11 cellular contexts compared by ENCODE assay signal in the genomic region with DNA sequence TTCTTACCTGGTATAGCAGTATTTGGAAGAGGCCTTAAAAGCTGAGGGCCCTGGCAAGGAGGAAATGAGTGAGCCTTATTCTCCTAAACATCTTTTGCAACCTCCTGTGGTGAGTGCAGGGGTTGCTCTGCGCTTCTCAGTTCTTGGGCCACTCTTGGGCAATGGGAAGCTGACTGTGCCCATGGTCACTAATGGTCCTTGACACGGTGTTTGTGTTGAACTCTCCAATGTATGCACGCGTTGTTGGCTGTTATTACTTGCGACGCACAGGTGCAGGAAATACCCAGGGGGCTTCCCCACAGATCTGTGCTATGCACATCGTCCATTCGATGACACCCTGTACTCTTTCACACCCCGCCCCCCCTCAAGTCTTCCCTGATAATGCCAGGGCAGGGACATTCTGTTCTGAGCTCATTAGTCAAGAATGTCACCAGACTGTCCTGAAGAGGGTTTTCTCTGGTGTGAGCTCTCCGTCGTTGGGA.
DNase-seq lines count a peak whose midpoint lies in the region; ATAC-seq and TF ChIP-seq lines count a peak whose summit lies in the region.
"Had no signal": no experiment of that assay in that cellular context is flagged by ENCODE, and none has a peak within 500 bp of the region (broad histone marks: within the 10 kb centered on the region; RNA-seq: fewer than 3 reads in every experiment).

No MANE protein-coding gene starts in this region.

- H3K27ac Mint-ChIP-seq in naive B cell = no peak overlapping the region
- H3K27ac Mint-ChIP-seq: dendritic cell treated with granulocyte-macrophage colony-stimulating factor and Interleukin-4, amounts not matched to agents 40 ng/mL and 50 ng/mL, for 4 days had no signal

- peak; percentile 81 for ATAC-seq in GM18520 (IDR thresholded peaks at IDR 0.05; ENCODE audit: unreplicated experiment)
- ATAC-seq in GM21786 (IDR thresholded peaks at IDR 0.05; ENCODE audit: unreplicated experiment) = peak; percentile 76
- peak; percentile 71 to 88 for ATAC-seq in naive B cell (ENCODE audit: low read depth in 2 of 2)
- ATAC-seq in SK-N-SH treated with all-trans-retinoic acid at 6 μM for 48 hours = no peak

- peaks cover 0 to 16% (median 0%) of the 10 kb centered on the region in 3 donors for H3K27me3 Mint-ChIP-seq in naive B cell

- H3K4me3 Mint-ChIP-seq in naive B cell = no peak overlapping the region
- H3K4me3 Mint-ChIP-seq: dendritic cell treated with granulocyte-macrophage colony-stimulating factor and Interleukin-4, amounts not matched to agents 40 ng/mL and 50 ng/mL, for 4 days had no signal

- DNase-seq in HK-2 (ENCODE audit: unreplicated experiment) = peak; percentile 8
- no peak for DNase-seq in naive B cell
- no peak for DNase-seq in NCI-H526 treated with DMSO at 0.1 percent for 48 hours (lab: John Stamatoyannopoulos, UW)
- DNase-seq in stimulated activated CD4-positive, alpha-beta T cell treated with anti-CD3 and anti-CD28 coated beads, Interleukin-2, amount 100 ng/mL, for 24 hours = no peak
- DNase-seq in activated effector memory CD4-positive, alpha-beta T cell treated with anti-CD3 and anti-CD28 coated beads, Interleukin-2, amount 50 U/mL, for 16 hours = no peak
- DNase-seq: activated CD8-positive, alpha-beta memory T cell treated with anti-CD3 and anti-CD28 coated beads for 24 hours; NCI-H2227 treated with DMSO at 0.1 percent for 48 hours had no signal

- no peaks in the 10 kb centered on the region for H3K36me3 Mint-ChIP-seq in naive B cell

- H3K4me1 Mint-ChIP-seq in naive B cell = peaks cover 0 to 10% (median 0%) of the 10 kb centered on the region in 3 donors

- peaks cover 0 to 5% (median 0%) of the 10 kb centered on the region in 7 donors for H3K9me3 Mint-ChIP-seq in naive B cell
- H3K9me3 Mint-ChIP-seq: dendritic cell treated with granulocyte-macrophage colony-stimulating factor and Interleukin-4, amounts not matched to agents 40 ng/mL and 50 ng/mL, for 4 days had no signal

TF ChIP-seq in SK-N-SH treated with all-trans-retinoic acid at 6 μM for 48 hours, 23 proteins besides CTCF, POLR2A, EP300 and RAD21:
- TF ChIP-seq, protein P1, sequence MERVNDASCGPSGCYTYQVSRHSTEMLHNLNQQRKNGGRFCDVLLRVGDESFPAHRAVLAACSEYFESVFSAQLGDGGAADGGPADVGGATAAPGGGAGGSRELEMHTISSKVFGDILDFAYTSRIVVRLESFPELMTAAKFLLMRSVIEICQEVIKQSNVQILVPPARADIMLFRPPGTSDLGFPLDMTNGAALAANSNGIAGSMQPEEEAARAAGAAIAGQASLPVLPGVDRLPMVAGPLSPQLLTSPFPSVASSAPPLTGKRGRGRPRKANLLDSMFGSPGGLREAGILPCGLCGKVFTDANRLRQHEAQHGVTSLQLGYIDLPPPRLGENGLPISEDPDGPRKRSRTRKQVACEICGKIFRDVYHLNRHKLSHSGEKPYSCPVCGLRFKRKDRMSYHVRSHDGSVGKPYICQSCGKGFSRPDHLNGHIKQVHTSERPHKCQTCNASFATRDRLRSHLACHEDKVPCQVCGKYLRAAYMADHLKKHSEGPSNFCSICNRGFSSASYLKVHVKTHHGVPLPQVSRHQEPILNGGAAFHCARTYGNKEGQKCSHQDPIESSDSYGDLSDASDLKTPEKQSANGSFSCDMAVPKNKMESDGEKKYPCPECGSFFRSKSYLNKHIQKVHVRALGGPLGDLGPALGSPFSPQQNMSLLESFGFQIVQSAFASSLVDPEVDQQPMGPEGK (CRISPR knock-in tag; IDR thresholded peaks at IDR 0.05; ENCODE audit: borderline replicate concordance) = no peak
- no peak for TF ChIP-seq TCF4 (CRISPR knock-in tag; IDR thresholded peaks at IDR 0.05; ENCODE audit: borderline replicate concordance)
